In genomic region chr12:53097207-53097563, GRCh38 we compare ENCODE assay signal across 8 cellular contexts. TPM values are rescaled to one million over a fixed set of nuclear protein-coding genes. Genes with fewer than 3 reads are reported as not detected.
DNase-seq lines count a peak whose midpoint lies in the region; ATAC-seq and TF ChIP-seq lines count a peak whose summit lies in the region.

No MANE protein-coding gene starts in this region.

- H3K27me3 ChIP-seq in hepatocyte: no peaks in the 10 kb centered on the region

- no peaks in the 10 kb centered on the region for H3K36me3 ChIP-seq in hepatocyte (replicated peaks; ENCODE audit: insufficient read depth, low read depth)

- H3K9me3 Mint-ChIP-seq in activated CD8-positive, alpha-beta memory T cell treated with anti-CD3 and anti-CD28 coated beads, Interleukin-2, amount 10 ng/mL, durations not matched to agents 7 days and 5 days (ENCODE audit: low read depth): no peaks in the 10 kb centered on the region
- H3K9me3 Mint-ChIP-seq in activated naive CD8-positive, alpha-beta T cell (ENCODE audit: low read depth): no peaks in the 10 kb centered on the region

- WGBS in hepatocyte (ENCODE audit: low lambda C conversion rate, missing lambda C conversion rate): 2% methylated on average over 9 of the region's 9 CpGs

- H3K4me3 ChIP-seq in hepatocyte (peak overlapping the region; percentile 70), skin epidermis (peak overlapping the region; percentile 24 to 51 (median 40))

- ATAC-seq in activated CD8-positive, alpha-beta memory T cell treated with anti-CD3 and anti-CD28 coated beads, Interleukin-2, amount 10 ng/mL, durations not matched to agents 7 days and 5 days: no peak
- ATAC-seq in GM18873 (IDR thresholded peaks at IDR 0.05; ENCODE audit: low FRiP score, unreplicated experiment): no peak

- H3K9me3 ChIP-seq in hepatocyte (ENCODE audit: low read depth): no peaks in the 10 kb centered on the region

- TF ChIP-seq CTCF in hepatocyte (IDR thresholded peaks at IDR 0.05; ENCODE audit: poor library complexity): no peak

- DNase-seq in activated CD8-positive, alpha-beta memory T cell treated with anti-CD3 and anti-CD28 coated beads, Interleukin-2, amount 10 ng/mL, durations not matched to agents 7 days and 5 days: no peak
- DNase-seq in activated CD8-positive, alpha-beta memory T cell treated with anti-CD3 and anti-CD28 coated beads for 24 hours: no peak
- DNase-seq in hepatocyte (ENCODE audit: low spot score): no peak
- DNase-seq in epidermal melanocyte (ENCODE audit: insufficient read length, low spot score): no peak
- DNase-seq in NCI-H774 (lab: John Stamatoyannopoulos, UW): no peak

- peak overlapping the region; percentile 65 for H3K4me3 Mint-ChIP-seq in activated CD8-positive, alpha-beta memory T cell treated with anti-CD3 and anti-CD28 coated beads, Interleukin-2, amount 10 ng/mL, durations not matched to agents 7 days and 5 days
- H3K4me3 Mint-ChIP-seq in activated naive CD8-positive, alpha-beta T cell: peak overlapping the region; percentile 80

- H2AFZ ChIP-seq in hepatocyte: peak overlapping the region; percentile 91

- H4K20me1 ChIP-seq in hepatocyte (ENCODE audit: insufficient read depth, poor library complexity, severe bottlenecking): no peaks in the 10 kb centered on the region

- no peaks in the 10 kb centered on the region for H3K79me2 ChIP-seq in hepatocyte

- no peaks in the 10 kb centered on the region for H3K9me2 ChIP-seq in hepatocyte (replicated peaks; ENCODE audit: insufficient read depth)

- no peaks in the 10 kb centered on the region for H3K36me3 Mint-ChIP-seq in activated CD8-positive, alpha-beta memory T cell treated with anti-CD3 and anti-CD28 coated beads, Interleukin-2, amount 10 ng/mL, durations not matched to agents 7 days and 5 days
- H3K36me3 Mint-ChIP-seq in activated naive CD8-positive, alpha-beta T cell: no peaks in the 10 kb centered on the region

- H3K4me2 ChIP-seq in hepatocyte: peak overlapping the region; percentile 99

- H3K27ac Mint-ChIP-seq in activated CD8-positive, alpha-beta memory T cell treated with anti-CD3 and anti-CD28 coated beads, Interleukin-2, amount 10 ng/mL, durations not matched to agents 7 days and 5 days: peak overlapping the region; percentile 69
- peak overlapping the region; percentile 37 for H3K27ac Mint-ChIP-seq in activated naive CD8-positive, alpha-beta T cell

- peaks cover 4% of the 10 kb centered on the region for H3K27me3 Mint-ChIP-seq in activated CD8-positive, alpha-beta memory T cell treated with anti-CD3 and anti-CD28 coated beads, Interleukin-2, amount 10 ng/mL, durations not matched to agents 7 days and 5 days
- H3K27me3 Mint-ChIP-seq in activated naive CD8-positive, alpha-beta T cell: no peaks in the 10 kb centered on the region

- H3K4me1 ChIP-seq in hepatocyte (ENCODE audit: insufficient read depth): peaks cover 30% of the 10 kb centered on the region

- peaks cover 44% of the 10 kb centered on the region for H3K4me1 Mint-ChIP-seq in activated CD8-positive, alpha-beta memory T cell treated with anti-CD3 and anti-CD28 coated beads, Interleukin-2, amount 10 ng/mL, durations not matched to agents 7 days and 5 days
- peaks cover 35% of the 10 kb centered on the region for H3K4me1 Mint-ChIP-seq in activated naive CD8-positive, alpha-beta T cell (ENCODE audit: low read depth)

- peak overlapping the region; percentile 88 for H3K27ac ChIP-seq in hepatocyte
- H3K27ac ChIP-seq in skin epidermis: peak overlapping the region in 20 of 21 experiments; percentile 40 to 88 (median 77)

- CTCF ChIA-PET in activated CD8-positive, alpha-beta memory T cell treated with anti-CD3 and anti-CD28 coated beads, Interleukin-2, amount 10 ng/mL, durations not matched to agents 7 days and 5 days (lab: Charles Lee): interaction anchor here (1.5 to 8.0 kb wide), 6 partner anchors 11 to 50 kb away, joined by 3 to 298 read pairs (median 38); partner anchors contain the start of gene SPRYD3

RNA-seq across cellular contexts. Expression of gene IGFBP6, which starts 0.3 kb away (rescaled TPM):
- 1 to 10 TPM; 1.8 to 3.9 TPM for total RNA-seq in activated CD8-positive, alpha-beta memory T cell treated with anti-CD3 and anti-CD28 coated beads, Interleukin-2, amount 10 ng/mL, durations not matched to agents 7 days and 5 days
- 21.8 and 25.1 TPM in 2 replicates for total RNA-seq in hepatocyte
- 81.2 and 86.0 TPM in 2 replicates for polyA plus RNA-seq in hepatocyte

RNA-seq across cellular contexts. Expression of gene SOAT2, which starts 6.1 kb away (rescaled TPM):
- total RNA-seq in activated CD8-positive, alpha-beta memory T cell treated with anti-CD3 and anti-CD28 coated beads, Interleukin-2, amount 10 ng/mL, durations not matched to agents 7 days and 5 days: 1 to 10 TPM; 1.1 to 5.9 TPM
- total RNA-seq in hepatocyte: 18.9 and 21.8 TPM in 2 replicates
- 28.9 and 29.4 TPM in 2 replicates for polyA plus RNA-seq in hepatocyte

RNA-seq across cellular contexts. Expression of gene SPRYD3, which starts 18.0 kb away (rescaled TPM):
- total RNA-seq in activated CD8-positive, alpha-beta memory T cell treated with anti-CD3 and anti-CD28 coated beads, Interleukin-2, amount 10 ng/mL, durations not matched to agents 7 days and 5 days: 10 to 100 TPM; 27.8 to 29.7 TPM
- total RNA-seq in hepatocyte: 19.3 and 20.9 TPM in 2 replicates
- 24.6 and 25.8 TPM in 2 replicates for polyA plus RNA-seq in hepatocyte

RNA-seq across cellular contexts. Expression of gene TNS2, which starts 47.3 kb away (rescaled TPM):
- total RNA-seq in activated CD8-positive, alpha-beta memory T cell treated with anti-CD3 and anti-CD28 coated beads, Interleukin-2, amount 10 ng/mL, durations not matched to agents 7 days and 5 days: under 1 TPM; 0.58 to 0.89 TPM
- total RNA-seq in hepatocyte: 15.9 and 16.9 TPM in 2 replicates
- 32.2 and 41.8 TPM in 2 replicates for polyA plus RNA-seq in hepatocyte
